ENCODE assay signal across 35 cellular contexts in the genomic region with DNA sequence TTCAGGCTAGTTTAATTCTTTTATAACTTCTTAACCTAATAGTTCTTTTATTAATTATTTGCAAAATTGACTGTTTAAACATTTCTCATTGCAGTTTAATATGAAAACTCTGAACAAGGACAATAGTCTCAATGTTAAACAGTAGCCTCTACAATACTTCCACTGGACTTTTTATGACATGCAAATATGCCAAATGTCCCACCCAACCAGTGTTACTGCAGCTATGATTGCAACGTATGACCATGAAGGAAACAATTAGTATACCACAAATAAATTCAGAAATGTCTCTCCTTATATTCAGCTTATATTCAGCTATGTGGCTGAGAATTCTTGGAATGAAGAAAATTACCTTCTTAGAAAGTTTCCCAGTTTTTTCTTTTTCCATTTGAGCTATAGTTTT.
DNase-seq lines count a peak whose midpoint lies in the region; ATAC-seq, FAIRE-seq and TF ChIP-seq lines count a peak whose summit lies in the region.
"Had no signal": no experiment of that assay in that cellular context is flagged by ENCODE, and none has a peak within 500 bp of the region (broad histone marks: within the 10 kb centered on the region; RNA-seq: fewer than 3 reads in every experiment).

No MANE protein-coding gene starts in this region.

- H3K4me1 ChIP-seq in trophoblast cell (ENCODE audit: control insufficient read depth in 1 of 2, insufficient read depth in 2 of 2, low read length in 2 of 2) (no peaks in the 10 kb centered on the region), small intestine (ENCODE audit: control insufficient read depth in 2 of 2, insufficient read depth in 1 of 2, low read depth in 1 of 2, low read length in 1 of 2) (no peaks in the 10 kb centered on the region), ascending aorta (no peaks in the 10 kb centered on the region), HAP-1 (no peaks in the 10 kb centered on the region)
- H3K4me1 ChIP-seq: A549; BE2C; BLaER1; BLaER1 treated with 17β-estradiol and CSF1 and Interleukin-3, amounts not matched to agents 10 nM and 100 nM had no signal

- ATAC-seq in left colon (peak; percentile 69), HG03432 (IDR thresholded peaks at IDR 0.05; ENCODE audit: unreplicated experiment) (no peak)
- ATAC-seq: A549; CD8-positive, alpha-beta T cell had no signal

- H2BK12ac ChIP-seq in trophoblast cell (ENCODE audit: low read length), result no peak overlapping the region

- no peak overlapping the region for H3K9ac ChIP-seq in trophoblast cell (ENCODE audit: low read length)
- H3K9ac ChIP-seq: BLaER1; BLaER1 treated with 17β-estradiol and CSF1 and Interleukin-3, amounts not matched to agents 10 nM and 100 nM had no signal

- no peaks in the 10 kb centered on the region for H3K79me1 ChIP-seq in trophoblast cell (ENCODE audit: low read length)

- no peak overlapping the region for H3K4ac ChIP-seq in trophoblast cell (ENCODE audit: low read depth, low read length)

- no peak overlapping the region for H2AK5ac ChIP-seq in trophoblast cell (ENCODE audit: low read length)

- DNase-seq in NCI-H1048 (lab: John Stamatoyannopoulos, UW), result peak; percentile 23
- no peak for DNase-seq in left colon
- DNase-seq in trophoblast cell, result peak; percentile 2 to 53
- DNase-seq in small intestine, result no peak
- DNase-seq in ascending aorta (ENCODE audit: low spot score in 2 of 2), result no peak
- DNase-seq in HAP-1 (ENCODE audit: low spot score in 2 of 2), result no peak
- no peak for DNase-seq in activated naive CD4-positive, alpha-beta T cell (lab: John Stamatoyannopoulos, UW)
- DNase-seq: 8988T; ACHN; AML-193; BE2C; C1 segment of cervical spinal cord; Caco-2; Calu3; CD4-positive, alpha-beta memory T cell; CD4-positive, alpha-beta T cell; CD4-positive, CD25-positive, alpha-beta regulatory T cell; CD8-positive, alpha-beta memory T cell; CD8-positive, alpha-beta T cell; COR-L47; DMS 273 treated with DMSO at 0.1 percent for 48 hours; DMS153; DMS53; DMS79; DMS79 treated with DMSO at 0.1 percent for 48 hours; DND-41; EL had no signal

- no peak overlapping the region for H4K8ac ChIP-seq in trophoblast cell (ENCODE audit: low read depth, low read length)

- no peak for TF ChIP-seq CTCF in ascending aorta (IDR thresholded peaks at IDR 0.05)

- no peak overlapping the region for H4K91ac ChIP-seq in trophoblast cell (ENCODE audit: low read depth, low read length)

- H3K9me3 ChIP-seq in trophoblast cell (ENCODE audit: insufficient read depth, low read depth, low read length) (no peaks in the 10 kb centered on the region), small intestine (ENCODE audit: control insufficient read depth, low read depth) (no peaks in the 10 kb centered on the region), ascending aorta (no peaks in the 10 kb centered on the region), HAP-1 (no peaks in the 10 kb centered on the region)
- H3K9me3 ChIP-seq: A549; BE2C; BLaER1; BLaER1 treated with 17β-estradiol and CSF1 and Interleukin-3, amounts not matched to agents 10 nM and 100 nM; Caco-2 had no signal

- no peak overlapping the region for H3K23ac ChIP-seq in trophoblast cell (ENCODE audit: low read length)

- no peak overlapping the region for H3K27ac ChIP-seq in trophoblast cell (ENCODE audit: low read depth, low read length)
- no peak overlapping the region for H3K27ac ChIP-seq in small intestine (ENCODE audit: low read depth in 1 of 2, low read length in 1 of 2)
- H3K27ac ChIP-seq in ascending aorta, result no peak overlapping the region
- H3K27ac ChIP-seq: 22Rv1; A549; BLaER1; BLaER1 treated with 17β-estradiol and CSF1 and Interleukin-3, amounts not matched to agents 10 nM and 100 nM; C4-2B had no signal

- no peak overlapping the region for H2AFZ ChIP-seq in trophoblast cell (ENCODE audit: insufficient read depth, low read length, poor library complexity)

- H3K27me3 ChIP-seq in trophoblast cell (ENCODE audit: insufficient read depth, low read length) (no peaks in the 10 kb centered on the region), small intestine (ENCODE audit: control insufficient read depth in 2 of 2, insufficient read depth in 2 of 2, low read length in 2 of 2) (no peaks in the 10 kb centered on the region), ascending aorta (no peaks in the 10 kb centered on the region), HAP-1 (ENCODE audit: low read depth) (no peaks in the 10 kb centered on the region)
- H3K27me3 ChIP-seq: BE2C; BLaER1; BLaER1 treated with 17β-estradiol and CSF1 and Interleukin-3, amounts not matched to agents 10 nM and 100 nM had no signal

- H3K18ac ChIP-seq in trophoblast cell (ENCODE audit: low read length), result no peak overlapping the region

- H2BK120ac ChIP-seq in trophoblast cell (ENCODE audit: insufficient read depth, low read length, poor library complexity), result no peak overlapping the region

- no CpG with 5 or more reads among the region's 1 CpG for WGBS in trophoblast cell (ENCODE audit: extremely low coverage, insufficient coverage, insufficient read length)
- WGBS in small intestine, 3 donors, result 17 to 53% (median 25%) methylated on average over 1 of the region's 1 CpG

- FAIRE-seq in small intestine (lab: Jason Lieb, UNC), result peak; percentile 15
- FAIRE-seq: A204.1, A549, D721Med had no signal

- H3K4me3 ChIP-seq in trophoblast cell (ENCODE audit: low read depth, low read length), result no peak overlapping the region
- no peak overlapping the region for H3K4me3 ChIP-seq in small intestine (ENCODE audit: low read depth in 1 of 2, low read length in 2 of 2)
- no peak overlapping the region for H3K4me3 ChIP-seq in ascending aorta
- H3K4me3 ChIP-seq in HAP-1, result no peak overlapping the region
- H3K4me3 ChIP-seq: A549; BLaER1; BLaER1 treated with 17β-estradiol and CSF1 and Interleukin-3, amounts not matched to agents 10 nM and 100 nM had no signal

- no peak overlapping the region for H4K12ac ChIP-seq in trophoblast cell (ENCODE audit: low read depth, low read length)

- intact Hi-C loops in left colon (cut with DNase I, micrococcal nuclease), result no loop called here
- intact Hi-C loops in ascending aorta (cut with DNase I), result no loop called here

- H2BK5ac ChIP-seq in trophoblast cell (ENCODE audit: low read depth, low read length, poor library complexity), result no peak overlapping the region

- no peaks in the 10 kb centered on the region for H3K79me2 ChIP-seq in trophoblast cell (ENCODE audit: control insufficient read depth, insufficient read depth, low read length, poor library complexity)

- H3K36me3 ChIP-seq in trophoblast cell (ENCODE audit: control insufficient read depth in 1 of 2, insufficient read depth in 2 of 2, low read length in 2 of 2) (no peaks in the 10 kb centered on the region), small intestine (ENCODE audit: control insufficient read depth in 2 of 2, insufficient read depth in 2 of 2, low read length in 2 of 2) (no peaks in the 10 kb centered on the region), ascending aorta (no peaks in the 10 kb centered on the region), HAP-1 (replicated peaks) (no peaks in the 10 kb centered on the region)
- H3K36me3 ChIP-seq: BE2C; BLaER1; BLaER1 treated with 17β-estradiol and CSF1 and Interleukin-3, amounts not matched to agents 10 nM and 100 nM had no signal

- no peak overlapping the region for H3K14ac ChIP-seq in trophoblast cell (ENCODE audit: low read length)

- H3K4me2 ChIP-seq in trophoblast cell (ENCODE audit: low read length), result no peak overlapping the region
- H3K4me2 ChIP-seq: A549; BLaER1; BLaER1 treated with 17β-estradiol and CSF1 and Interleukin-3, amounts not matched to agents 10 nM and 100 nM had no signal

- in situ Hi-C loops in HAP-1 (cut with MboI; ENCODE audit: low sequenced_read_pairs), result no loop called here

Comparison
In these comparisons a context has a peak if more than half of its experiments do, and no peak if none do; other contexts are left out.
1. DNase-seq: peak in NCI-H1048 (single experiment) and trophoblast cell (2 of 2); none in left colon (0 of 2), small intestine (single experiment), ascending aorta (0 of 2), HAP-1 (0 of 2) and activated naive CD4-positive, alpha-beta T cell (0 of 4).